1 cellular context compared by ENCODE assay signal in the genomic region with DNA sequence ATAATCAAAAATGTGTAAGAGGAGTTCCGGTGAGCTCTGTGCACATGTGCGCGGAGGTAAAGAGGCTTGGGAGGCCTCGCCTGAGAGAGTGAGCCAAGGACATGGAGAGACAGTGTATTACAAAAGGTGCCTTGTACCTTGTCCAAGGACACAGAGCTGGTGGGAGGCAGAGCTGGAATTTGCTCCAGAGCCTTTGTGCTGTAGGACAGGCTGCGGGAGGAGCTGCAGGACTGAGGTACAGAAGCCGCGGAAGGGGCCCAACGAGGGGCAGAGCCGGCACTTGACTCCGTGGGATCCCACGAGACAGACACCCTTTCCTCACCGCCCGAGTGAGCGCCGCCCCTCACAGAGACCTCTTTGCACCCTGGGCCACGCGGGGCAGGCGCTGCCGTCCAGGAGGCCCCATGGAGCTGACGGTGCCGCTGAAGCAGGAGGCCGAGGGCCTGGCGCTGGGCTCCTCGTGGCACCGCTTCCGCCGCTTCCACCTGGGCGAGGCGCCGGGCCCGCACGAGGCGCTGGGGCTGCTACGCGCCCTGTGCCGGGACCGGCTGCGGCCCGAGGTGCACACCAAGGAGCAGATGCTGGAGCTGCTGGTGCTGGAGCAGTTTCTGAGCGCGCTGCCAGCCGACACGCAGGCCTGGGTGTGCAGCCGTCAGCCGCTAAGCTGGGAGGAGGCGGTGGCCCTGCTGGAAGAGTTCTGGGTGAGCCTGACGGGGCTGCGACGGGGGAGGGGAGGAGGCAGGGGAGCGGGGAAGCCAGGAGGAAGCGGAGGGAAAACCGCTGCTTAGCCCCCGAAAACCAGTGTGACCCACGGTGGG.
TF ChIP-seq lines count a peak whose summit lies in the region.

No MANE protein-coding gene starts in this region.

TF ChIP-seq in HepG2, 621 proteins besides CTCF, POLR2A, EP300 and RAD21 (continued from another document and continues in another):
- TF ChIP-seq, protein P1, sequence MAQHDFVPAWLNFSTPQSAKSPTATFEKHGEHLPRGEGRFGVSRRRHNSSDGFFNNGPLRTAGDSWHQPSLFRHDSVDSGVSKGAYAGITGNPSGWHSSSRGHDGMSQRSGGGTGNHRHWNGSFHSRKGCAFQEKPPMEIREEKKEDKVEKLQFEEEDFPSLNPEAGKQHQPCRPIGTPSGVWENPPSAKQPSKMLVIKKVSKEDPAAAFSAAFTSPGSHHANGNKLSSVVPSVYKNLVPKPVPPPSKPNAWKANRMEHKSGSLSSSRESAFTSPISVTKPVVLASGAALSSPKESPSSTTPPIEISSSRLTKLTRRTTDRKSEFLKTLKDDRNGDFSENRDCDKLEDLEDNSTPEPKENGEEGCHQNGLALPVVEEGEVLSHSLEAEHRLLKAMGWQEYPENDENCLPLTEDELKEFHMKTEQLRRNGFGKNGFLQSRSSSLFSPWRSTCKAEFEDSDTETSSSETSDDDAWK (CRISPR knock-in tag; IDR thresholded peaks at IDR 0.05) = no peak
- peak; percentile 65 for TF ChIP-seq IKZF5 (CRISPR knock-in tag; IDR thresholded peaks at IDR 0.05)
- TF ChIP-seq ZFP90 (CRISPR knock-in tag; IDR thresholded peaks at IDR 0.05; ENCODE audit: borderline replicate concordance) = peak; percentile 33; the same call in 1 of the 2 replicates
- TF ChIP-seq ARNT2 (CRISPR knock-in tag; IDR thresholded peaks at IDR 0.05; ENCODE audit: low read depth) = peak; percentile 36; the same call in 1 of the 2 replicates
- TF ChIP-seq ZNF350 (CRISPR knock-in tag; IDR thresholded peaks at IDR 0.05; ENCODE audit: borderline replicate concordance, low read depth) = peak; percentile 80
- 0 out of 2 replicates have a peak, but pooled peaks have one; percentile 45 for TF ChIP-seq HMG20B (CRISPR knock-in tag; conservative IDR thresholded peaks at IDR 0.05)
- no peak for TF ChIP-seq TP53 (CRISPR knock-in tag; conservative IDR thresholded peaks at IDR 0.05)
- TF ChIP-seq RFX5 (IDR thresholded peaks at IDR 0.05; ENCODE audit: low read depth, low read length) = no peak
- TF ChIP-seq DR1 (CRISPR knock-in tag; IDR thresholded peaks at IDR 0.05) = peak; percentile 36; the same call in 1 of the 2 replicates
- no peak for TF ChIP-seq JARID2 (CRISPR knock-in tag; IDR thresholded peaks at IDR 0.05; ENCODE audit: insufficient replicate concordance)
- no peak; the same call in 1 of the 2 replicates for TF ChIP-seq ZNF792 (CRISPR knock-in tag; IDR thresholded peaks at IDR 0.05)
- TF ChIP-seq RFXANK (CRISPR knock-in tag; IDR thresholded peaks at IDR 0.05) = no peak
- TF ChIP-seq MLLT10 (CRISPR knock-in tag; IDR thresholded peaks at IDR 0.05) = no peak
- TF ChIP-seq NFE2L2 (IDR thresholded peaks at IDR 0.05; ENCODE audit: low read length) = no peak
- TF ChIP-seq KMT2B (CRISPR knock-in tag; IDR thresholded peaks at IDR 0.05) = peak; percentile 70
- TF ChIP-seq ZNF549 (CRISPR knock-in tag; IDR thresholded peaks at IDR 0.05) = 0 out of 2 replicates have a peak, but pooled peaks have one; percentile 58
- TF ChIP-seq SKIL (CRISPR knock-in tag; IDR thresholded peaks at IDR 0.05; ENCODE audit: borderline replicate concordance) = no peak
- TF ChIP-seq, protein P2, sequence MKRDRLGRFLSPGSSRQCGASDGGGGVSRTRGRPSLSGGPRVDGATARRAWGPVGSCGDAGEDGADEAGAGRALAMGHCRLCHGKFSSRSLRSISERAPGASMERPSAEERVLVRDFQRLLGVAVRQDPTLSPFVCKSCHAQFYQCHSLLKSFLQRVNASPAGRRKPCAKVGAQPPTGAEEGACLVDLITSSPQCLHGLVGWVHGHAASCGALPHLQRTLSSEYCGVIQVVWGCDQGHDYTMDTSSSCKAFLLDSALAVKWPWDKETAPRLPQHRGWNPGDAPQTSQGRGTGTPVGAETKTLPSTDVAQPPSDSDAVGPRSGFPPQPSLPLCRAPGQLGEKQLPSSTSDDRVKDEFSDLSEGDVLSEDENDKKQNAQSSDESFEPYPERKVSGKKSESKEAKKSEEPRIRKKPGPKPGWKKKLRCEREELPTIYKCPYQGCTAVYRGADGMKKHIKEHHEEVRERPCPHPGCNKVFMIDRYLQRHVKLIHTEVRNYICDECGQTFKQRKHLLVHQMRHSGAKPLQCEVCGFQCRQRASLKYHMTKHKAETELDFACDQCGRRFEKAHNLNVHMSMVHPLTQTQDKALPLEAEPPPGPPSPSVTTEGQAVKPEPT (CRISPR knock-in tag; IDR thresholded peaks at IDR 0.05; ENCODE audit: low read depth) = no peak
- 0 out of 2 replicates have a peak, but pooled peaks have one; percentile 20 for TF ChIP-seq HHEX (CRISPR knock-in tag; IDR thresholded peaks at IDR 0.05)
- TF ChIP-seq, protein P3, sequence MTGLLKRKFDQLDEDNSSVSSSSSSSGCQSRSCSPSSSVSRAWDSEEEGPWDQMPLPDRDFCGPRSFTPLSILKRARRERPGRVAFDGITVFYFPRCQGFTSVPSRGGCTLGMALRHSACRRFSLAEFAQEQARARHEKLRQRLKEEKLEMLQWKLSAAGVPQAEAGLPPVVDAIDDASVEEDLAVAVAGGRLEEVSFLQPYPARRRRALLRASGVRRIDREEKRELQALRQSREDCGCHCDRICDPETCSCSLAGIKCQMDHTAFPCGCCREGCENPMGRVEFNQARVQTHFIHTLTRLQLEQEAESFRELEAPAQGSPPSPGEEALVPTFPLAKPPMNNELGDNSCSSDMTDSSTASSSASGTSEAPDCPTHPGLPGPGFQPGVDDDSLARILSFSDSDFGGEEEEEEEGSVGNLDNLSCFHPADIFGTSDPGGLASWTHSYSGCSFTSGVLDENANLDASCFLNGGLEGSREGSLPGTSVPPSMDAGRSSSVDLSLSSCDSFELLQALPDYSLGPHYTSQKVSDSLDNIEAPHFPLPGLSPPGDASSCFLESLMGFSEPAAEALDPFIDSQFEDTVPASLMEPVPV (CRISPR knock-in tag; IDR thresholded peaks at IDR 0.05) = peak; percentile 97
- TF ChIP-seq ZIK1 (CRISPR knock-in tag; IDR thresholded peaks at IDR 0.05; ENCODE audit: borderline replicate concordance, low read depth) = no peak; the same call in 1 of the 2 replicates
- TF ChIP-seq TCF7 (IDR thresholded peaks at IDR 0.05; ENCODE audit: low read depth) = 0 out of 2 replicates have a peak, but pooled peaks have one; percentile 4
- no peak for TF ChIP-seq BHLHE40 (IDR thresholded peaks at IDR 0.05; ENCODE audit: low read length)
- TF ChIP-seq TBP (CRISPR knock-in tag; IDR thresholded peaks at IDR 0.05) = no peak
- TF ChIP-seq ZNF83 (CRISPR knock-in tag; IDR thresholded peaks at IDR 0.05; ENCODE audit: borderline replicate concordance) = peak; percentile 85
- TF ChIP-seq MIXL1 (CRISPR knock-in tag; IDR thresholded peaks at IDR 0.05) = peak; percentile 53; the same call in 1 of the 2 replicates
- TF ChIP-seq ZFP36L2 (CRISPR knock-in tag; IDR thresholded peaks at IDR 0.05) = no peak
- no peak for TF ChIP-seq MBNL3 (CRISPR knock-in tag; conservative IDR thresholded peaks at IDR 0.05)
- TF ChIP-seq ZNF280B (CRISPR knock-in tag; IDR thresholded peaks at IDR 0.05; ENCODE audit: borderline replicate concordance) = no peak; the same call in none of the 2 replicates
- TF ChIP-seq ZNF501 (CRISPR knock-in tag; IDR thresholded peaks at IDR 0.05) = peak; percentile 92
- no peak for TF ChIP-seq KLF11 (CRISPR knock-in tag; IDR thresholded peaks at IDR 0.05)
- TF ChIP-seq, protein P4, sequence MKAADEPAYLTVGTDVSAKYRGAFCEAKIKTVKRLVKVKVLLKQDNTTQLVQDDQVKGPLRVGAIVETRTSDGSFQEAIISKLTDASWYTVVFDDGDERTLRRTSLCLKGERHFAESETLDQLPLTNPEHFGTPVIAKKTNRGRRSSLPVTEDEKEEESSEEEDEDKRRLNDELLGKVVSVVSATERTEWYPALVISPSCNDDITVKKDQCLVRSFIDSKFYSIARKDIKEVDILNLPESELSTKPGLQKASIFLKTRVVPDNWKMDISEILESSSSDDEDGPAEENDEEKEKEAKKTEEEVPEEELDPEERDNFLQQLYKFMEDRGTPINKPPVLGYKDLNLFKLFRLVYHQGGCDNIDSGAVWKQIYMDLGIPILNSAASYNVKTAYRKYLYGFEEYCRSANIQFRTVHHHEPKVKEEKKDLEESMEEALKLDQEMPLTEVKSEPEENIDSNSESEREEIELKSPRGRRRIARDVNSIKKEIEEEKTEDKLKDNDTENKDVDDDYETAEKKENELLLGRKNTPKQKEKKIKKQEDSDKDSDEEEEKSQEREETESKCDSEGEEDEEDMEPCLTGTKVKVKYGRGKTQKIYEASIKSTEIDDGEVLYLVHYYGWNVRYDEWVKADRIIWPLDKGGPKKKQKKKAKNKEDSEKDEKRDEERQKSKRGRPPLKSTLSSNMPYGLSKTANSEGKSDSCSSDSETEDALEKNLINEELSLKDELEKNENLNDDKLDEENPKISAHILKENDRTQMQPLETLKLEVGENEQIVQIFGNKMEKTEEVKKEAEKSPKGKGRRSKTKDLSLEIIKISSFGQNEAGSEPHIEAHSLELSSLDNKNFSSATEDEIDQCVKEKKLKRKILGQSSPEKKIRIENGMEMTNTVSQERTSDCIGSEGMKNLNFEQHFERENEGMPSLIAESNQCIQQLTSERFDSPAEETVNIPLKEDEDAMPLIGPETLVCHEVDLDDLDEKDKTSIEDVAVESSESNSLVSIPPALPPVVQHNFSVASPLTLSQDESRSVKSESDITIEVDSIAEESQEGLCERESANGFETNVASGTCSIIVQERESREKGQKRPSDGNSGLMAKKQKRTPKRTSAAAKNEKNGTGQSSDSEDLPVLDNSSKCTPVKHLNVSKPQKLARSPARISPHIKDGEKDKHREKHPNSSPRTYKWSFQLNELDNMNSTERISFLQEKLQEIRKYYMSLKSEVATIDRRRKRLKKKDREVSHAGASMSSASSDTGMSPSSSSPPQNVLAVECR (CRISPR knock-in tag; IDR thresholded peaks at IDR 0.05; ENCODE audit: borderline replicate concordance) = peak; percentile 83
- peak; percentile 73; the same call in 1 of the 2 replicates for TF ChIP-seq ZFP82 (CRISPR knock-in tag; IDR thresholded peaks at IDR 0.05; ENCODE audit: borderline replicate concordance)
- no peak for TF ChIP-seq ATRX (CRISPR knock-in tag; IDR thresholded peaks at IDR 0.05; ENCODE audit: borderline replicate concordance)
- TF ChIP-seq NKX3-1 (CRISPR knock-in tag; IDR thresholded peaks at IDR 0.05) = no peak
- peak; percentile 87; the same call in 1 of the 2 replicates for TF ChIP-seq ZBTB20 (CRISPR knock-in tag; IDR thresholded peaks at IDR 0.05; ENCODE audit: borderline replicate concordance, low read depth)
- TF ChIP-seq ZNF17 (CRISPR knock-in tag; IDR thresholded peaks at IDR 0.05) = peak; percentile 29; the same call in 1 of the 2 replicates
- peak; percentile 80 for TF ChIP-seq ZC3H13 (CRISPR knock-in tag; IDR thresholded peaks at IDR 0.05)
- no peak for TF ChIP-seq U2AF1 (optimal IDR thresholded peaks at IDR 0.05; ENCODE audit: low read depth, low read length)
